Comparison of ENCODE assay signal across 32 cellular contexts in the genomic region with DNA sequence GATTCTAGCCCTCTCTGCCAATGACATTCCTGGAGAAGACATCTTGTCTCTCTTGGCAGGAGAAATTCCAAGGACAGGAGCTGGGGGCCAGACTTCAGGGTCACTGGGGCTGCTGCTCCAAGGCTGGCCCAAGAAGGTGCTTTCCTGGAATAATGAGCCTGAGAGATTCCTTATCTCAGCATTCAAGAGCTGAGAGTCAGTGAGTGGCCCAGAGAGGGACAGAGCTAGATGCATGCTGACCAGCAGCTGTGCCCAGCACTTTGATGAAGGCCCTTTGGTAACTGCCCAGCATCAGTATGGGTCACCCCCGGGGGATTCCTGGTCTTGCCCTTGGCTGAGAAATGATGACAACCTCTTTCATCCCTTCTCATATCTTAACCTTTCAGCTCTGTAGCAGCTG.
"Had no signal": no experiment of that assay in that cellular context is flagged by ENCODE, and none has a peak within 500 bp of the region (broad histone marks: within the 10 kb centered on the region; RNA-seq: fewer than 3 reads in every experiment).

No MANE protein-coding gene starts in this region.

- H3K27me3 ChIP-seq: ascending aorta, cardiac muscle cell, MG63, Peyer's patch, SJSA1 had no signal

- DNase-seq: activated CD4-positive, alpha-beta T cell treated with anti-CD3 and anti-CD28 coated beads, Interleukin-2, amount 10 ng/mL, durations not matched to agents 24 days and 14 days; activated CD4-positive, alpha-beta T cell treated with anti-CD3 and anti-CD28 coated beads, Interleukin-2, amount 50 U/mL, for 4 hours; activated CD8-positive, alpha-beta T cell treated with anti-CD3 and anti-CD28 coated beads for 36 hours; activated effector memory CD4-positive, alpha-beta T cell treated with anti-CD3 and anti-CD28 coated beads, Interleukin-2, amount 50 U/mL, for 16 hours; activated naive CD4-positive, alpha-beta T cell treated with Interleukin-2 at 50 U/mL for 16 hours; activated naive CD8-positive, alpha-beta T cell treated with anti-CD3 and anti-CD28 coated beads, Interleukin-2, amount 10 ng/mL, durations not matched to agents 7 days and 5 days; activated T-cell treated with anti-CD3 and anti-CD28 coated beads, Interleukin-2, amount 50 U/mL, for 1 hour; activated T-cell treated with anti-CD3 and anti-CD28 coated beads, Interleukin-2, amount 50 U/mL, for 72 hours; amygdala; Kasumi-1; KG1; MG63; NCI-H1048; NCI-H1436 treated with DMSO at 0.1 percent for 48 hours; NCI-H1694 treated with DMSO at 0.1 percent for 48 hours; NCI-H2029 treated with DMSO at 0.1 percent for 48 hours; NCI-H2107; NCI-H2171; NCI-H510A; NCI-H526; NCI-H748 treated with DMSO at 0.1 percent for 48 hours; NK-92 treated with Interleukin-12 subunit alpha and Interleukin-12 subunit beta, amount 100 ng/mL, for 24 hours; PC-3; Peyer's patch; RPMI8226; SHP77 treated with DMSO at 0.1 percent for 48 hours; T1000; WERI-Rb-1 had no signal

- H3K4me3 ChIP-seq: ascending aorta, cardiac muscle cell, MG63, Peyer's patch, SJSA1 had no signal

- ATAC-seq: activated CD8-positive, alpha-beta T cell treated with anti-CD3 and anti-CD28 coated beads for 36 hours; activated T-cell treated with anti-CD3 and anti-CD28 coated beads, Interleukin-2, amount 50 U/mL, for 72 hours; activated T-helper 17 cell treated with anti-CD3 and anti-CD28 coated beads, Interleukin-2, amount 50 U/mL, for 72 hours; PC-3 had no signal

- H3K9me3 ChIP-seq: ascending aorta, MG63, Peyer's patch, SJSA1 had no signal

- H3K4me1 ChIP-seq: ascending aorta, Peyer's patch had no signal

- H3K36me3 ChIP-seq: ascending aorta, cardiac muscle cell, MG63, Peyer's patch, SJSA1, WERI-Rb-1 had no signal

- H3K27ac ChIP-seq: ascending aorta, cardiac muscle cell, Peyer's patch, SJSA1, WERI-Rb-1 had no signal
